ENCODE assay signal across 1 cellular context in the genomic region with DNA sequence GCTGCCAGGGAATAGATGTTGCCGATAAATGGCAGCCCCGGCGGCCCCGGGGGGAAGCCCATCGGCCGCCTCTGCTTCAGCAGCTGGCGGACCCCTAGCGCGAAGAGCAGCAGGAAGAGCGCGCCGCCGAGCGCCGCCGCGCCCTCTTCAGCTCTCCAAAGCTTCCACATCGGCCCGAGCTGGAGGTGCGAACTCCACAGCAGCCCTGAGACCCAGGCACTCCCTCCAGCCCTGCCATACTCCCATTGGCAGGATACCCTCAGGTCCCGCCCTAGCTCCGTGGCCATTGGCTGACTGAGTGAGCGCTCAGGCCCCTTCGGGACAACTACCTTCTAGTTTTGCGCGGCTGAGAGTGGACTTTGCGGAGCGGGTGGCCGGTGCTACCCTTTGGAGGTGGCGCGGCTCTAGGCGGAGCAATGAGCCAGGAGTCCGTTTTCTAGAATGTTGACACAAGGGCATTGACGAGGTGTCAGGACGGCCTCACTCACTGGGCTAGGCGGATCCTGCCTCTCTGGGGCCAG.
A peak's percentile ranks its signal among the peaks of the same experiment; 100 is the strongest.
TF ChIP-seq lines count a peak whose summit lies in the region.

TSS of gene CYP2R1 (minus strand) at position 196 of the 521 bp plus-strand sequence. CDS start at position 170, 26 bp downstream.

TF ChIP-seq in K562, 482 proteins besides CTCF, POLR2A, EP300 and RAD21 (continued from another document and continues in another):
- TF ChIP-seq, protein P1, sequence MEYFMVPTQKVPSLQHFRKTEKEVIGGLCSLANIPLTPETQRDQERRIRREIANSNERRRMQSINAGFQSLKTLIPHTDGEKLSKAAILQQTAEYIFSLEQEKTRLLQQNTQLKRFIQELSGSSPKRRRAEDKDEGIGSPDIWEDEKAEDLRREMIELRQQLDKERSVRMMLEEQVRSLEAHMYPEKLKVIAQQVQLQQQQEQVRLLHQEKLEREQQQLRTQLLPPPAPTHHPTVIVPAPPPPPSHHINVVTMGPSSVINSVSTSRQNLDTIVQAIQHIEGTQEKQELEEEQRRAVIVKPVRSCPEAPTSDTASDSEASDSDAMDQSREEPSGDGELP (CRISPR knock-in tag; IDR thresholded peaks at IDR 0.05; ENCODE audit: borderline replicate concordance) = peak; percentile 45; the same call in 1 of the 2 replicates
- peak; percentile 53 for TF ChIP-seq CXXC5 (CRISPR knock-in tag; IDR thresholded peaks at IDR 0.05)
- no peak for TF ChIP-seq NRF1 (conservative IDR thresholded peaks at IDR 0.05 in 1 of 2, IDR thresholded peaks at IDR 0.05 in 1 of 2)
- TF ChIP-seq ESRRA (IDR thresholded peaks at IDR 0.05; ENCODE audit: borderline replicate concordance, low read depth) = peak; percentile 52; the same call in 1 of the 2 replicates
- TF ChIP-seq RBFOX2 (IDR thresholded peaks at IDR 0.05; ENCODE audit: low read depth, low read length) = peak; percentile 93
- no peak for TF ChIP-seq ZNF785 (CRISPR knock-in tag; IDR thresholded peaks at IDR 0.05)
- TF ChIP-seq BRCA1 (IDR thresholded peaks at IDR 0.05) = no peak
- no peak for TF ChIP-seq BRCA1 (CRISPR knock-in tag; IDR thresholded peaks at IDR 0.05)
- TF ChIP-seq TAF9B (IDR thresholded peaks at IDR 0.05; ENCODE audit: partially characterized antibody) = peak; percentile 45
- TF ChIP-seq GTF2A2 (tag; IDR thresholded peaks at IDR 0.05) = 0 out of 2 replicates have a peak, but pooled peaks have one; percentile 46
- peak; percentile 26; the same call in 1 of the 2 replicates for TF ChIP-seq SMAD4 (CRISPR knock-in tag; conservative IDR thresholded peaks at IDR 0.05)
- TF ChIP-seq ASH1L (IDR thresholded peaks at IDR 0.05; ENCODE audit: borderline replicate concordance, low read depth, partially characterized antibody) = peak; percentile 90
- TF ChIP-seq SP1 (CRISPR knock-in tag; IDR thresholded peaks at IDR 0.05) = peak; percentile 47; the same call in 1 of the 2 replicates
- TF ChIP-seq NR2F6 (CRISPR knock-in tag; IDR thresholded peaks at IDR 0.05) = no peak
- TF ChIP-seq ZNF354B (CRISPR knock-in tag; IDR thresholded peaks at IDR 0.05) = no peak
- TF ChIP-seq, protein P2, sequence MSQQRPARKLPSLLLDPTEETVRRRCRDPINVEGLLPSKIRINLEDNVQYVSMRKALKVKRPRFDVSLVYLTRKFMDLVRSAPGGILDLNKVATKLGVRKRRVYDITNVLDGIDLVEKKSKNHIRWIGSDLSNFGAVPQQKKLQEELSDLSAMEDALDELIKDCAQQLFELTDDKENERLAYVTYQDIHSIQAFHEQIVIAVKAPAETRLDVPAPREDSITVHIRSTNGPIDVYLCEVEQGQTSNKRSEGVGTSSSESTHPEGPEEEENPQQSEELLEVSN (IDR thresholded peaks at IDR 0.05; ENCODE audit: borderline replicate concordance in 1 of 2, extremely low read depth in 1 of 2, insufficient read depth in 1 of 2, insufficient read length in 1 of 2, low read depth in 1 of 2, low read length in 1 of 2, poor library complexity in 1 of 2, severe bottlenecking in 1 of 2) = peak; percentile 86 to 92
- no peak for TF ChIP-seq ZNF140 (CRISPR knock-in tag; IDR thresholded peaks at IDR 0.05)
- TF ChIP-seq U2AF1 (optimal IDR thresholded peaks at IDR 0.05; ENCODE audit: low read depth, low read length) = peak; percentile 24
- TF ChIP-seq RBBP5 (IDR thresholded peaks at IDR 0.05; ENCODE audit: borderline replicate concordance, insufficient read depth, low read length, poor library complexity, severe bottlenecking) = peak; percentile 34
- TF ChIP-seq ZNF586 (CRISPR knock-in tag; conservative IDR thresholded peaks at IDR 0.05) = no peak
- peak; percentile 76 for TF ChIP-seq TOE1 (IDR thresholded peaks at IDR 0.05; ENCODE audit: borderline replicate concordance)
- no peak for TF ChIP-seq TOE1 (CRISPR knock-in tag; IDR thresholded peaks at IDR 0.05; ENCODE audit: borderline replicate concordance, low read depth)
- no peak for TF ChIP-seq E2F3 (CRISPR knock-in tag; IDR thresholded peaks at IDR 0.05)
- TF ChIP-seq, protein P3, sequence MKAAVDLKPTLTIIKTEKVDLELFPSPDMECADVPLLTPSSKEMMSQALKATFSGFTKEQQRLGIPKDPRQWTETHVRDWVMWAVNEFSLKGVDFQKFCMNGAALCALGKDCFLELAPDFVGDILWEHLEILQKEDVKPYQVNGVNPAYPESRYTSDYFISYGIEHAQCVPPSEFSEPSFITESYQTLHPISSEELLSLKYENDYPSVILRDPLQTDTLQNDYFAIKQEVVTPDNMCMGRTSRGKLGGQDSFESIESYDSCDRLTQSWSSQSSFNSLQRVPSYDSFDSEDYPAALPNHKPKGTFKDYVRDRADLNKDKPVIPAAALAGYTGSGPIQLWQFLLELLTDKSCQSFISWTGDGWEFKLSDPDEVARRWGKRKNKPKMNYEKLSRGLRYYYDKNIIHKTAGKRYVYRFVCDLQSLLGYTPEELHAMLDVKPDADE (conservative IDR thresholded peaks at IDR 0.05; ENCODE audit: control insufficient read depth, low read depth, low read length) = no peak
- TF ChIP-seq, protein P4, sequence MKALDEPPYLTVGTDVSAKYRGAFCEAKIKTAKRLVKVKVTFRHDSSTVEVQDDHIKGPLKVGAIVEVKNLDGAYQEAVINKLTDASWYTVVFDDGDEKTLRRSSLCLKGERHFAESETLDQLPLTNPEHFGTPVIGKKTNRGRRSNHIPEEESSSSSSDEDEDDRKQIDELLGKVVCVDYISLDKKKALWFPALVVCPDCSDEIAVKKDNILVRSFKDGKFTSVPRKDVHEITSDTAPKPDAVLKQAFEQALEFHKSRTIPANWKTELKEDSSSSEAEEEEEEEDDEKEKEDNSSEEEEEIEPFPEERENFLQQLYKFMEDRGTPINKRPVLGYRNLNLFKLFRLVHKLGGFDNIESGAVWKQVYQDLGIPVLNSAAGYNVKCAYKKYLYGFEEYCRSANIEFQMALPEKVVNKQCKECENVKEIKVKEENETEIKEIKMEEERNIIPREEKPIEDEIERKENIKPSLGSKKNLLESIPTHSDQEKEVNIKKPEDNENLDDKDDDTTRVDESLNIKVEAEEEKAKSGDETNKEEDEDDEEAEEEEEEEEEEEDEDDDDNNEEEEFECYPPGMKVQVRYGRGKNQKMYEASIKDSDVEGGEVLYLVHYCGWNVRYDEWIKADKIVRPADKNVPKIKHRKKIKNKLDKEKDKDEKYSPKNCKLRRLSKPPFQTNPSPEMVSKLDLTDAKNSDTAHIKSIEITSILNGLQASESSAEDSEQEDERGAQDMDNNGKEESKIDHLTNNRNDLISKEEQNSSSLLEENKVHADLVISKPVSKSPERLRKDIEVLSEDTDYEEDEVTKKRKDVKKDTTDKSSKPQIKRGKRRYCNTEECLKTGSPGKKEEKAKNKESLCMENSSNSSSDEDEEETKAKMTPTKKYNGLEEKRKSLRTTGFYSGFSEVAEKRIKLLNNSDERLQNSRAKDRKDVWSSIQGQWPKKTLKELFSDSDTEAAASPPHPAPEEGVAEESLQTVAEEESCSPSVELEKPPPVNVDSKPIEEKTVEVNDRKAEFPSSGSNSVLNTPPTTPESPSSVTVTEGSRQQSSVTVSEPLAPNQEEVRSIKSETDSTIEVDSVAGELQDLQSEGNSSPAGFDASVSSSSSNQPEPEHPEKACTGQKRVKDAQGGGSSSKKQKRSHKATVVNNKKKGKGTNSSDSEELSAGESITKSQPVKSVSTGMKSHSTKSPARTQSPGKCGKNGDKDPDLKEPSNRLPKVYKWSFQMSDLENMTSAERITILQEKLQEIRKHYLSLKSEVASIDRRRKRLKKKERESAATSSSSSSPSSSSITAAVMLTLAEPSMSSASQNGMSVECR (CRISPR knock-in tag; IDR thresholded peaks at IDR 0.05) = no peak
- peak; percentile 25 to 77; a peak in 3 of 4 replicates for TF ChIP-seq FOXA3 (CRISPR knock-in tag; conservative IDR thresholded peaks at IDR 0.05 in 1 of 2, IDR thresholded peaks at IDR 0.05 in 1 of 2)
- TF ChIP-seq POLR2G (IDR thresholded peaks at IDR 0.05; ENCODE audit: low read depth, low read length) = peak; percentile 87
- TF ChIP-seq, protein P5, sequence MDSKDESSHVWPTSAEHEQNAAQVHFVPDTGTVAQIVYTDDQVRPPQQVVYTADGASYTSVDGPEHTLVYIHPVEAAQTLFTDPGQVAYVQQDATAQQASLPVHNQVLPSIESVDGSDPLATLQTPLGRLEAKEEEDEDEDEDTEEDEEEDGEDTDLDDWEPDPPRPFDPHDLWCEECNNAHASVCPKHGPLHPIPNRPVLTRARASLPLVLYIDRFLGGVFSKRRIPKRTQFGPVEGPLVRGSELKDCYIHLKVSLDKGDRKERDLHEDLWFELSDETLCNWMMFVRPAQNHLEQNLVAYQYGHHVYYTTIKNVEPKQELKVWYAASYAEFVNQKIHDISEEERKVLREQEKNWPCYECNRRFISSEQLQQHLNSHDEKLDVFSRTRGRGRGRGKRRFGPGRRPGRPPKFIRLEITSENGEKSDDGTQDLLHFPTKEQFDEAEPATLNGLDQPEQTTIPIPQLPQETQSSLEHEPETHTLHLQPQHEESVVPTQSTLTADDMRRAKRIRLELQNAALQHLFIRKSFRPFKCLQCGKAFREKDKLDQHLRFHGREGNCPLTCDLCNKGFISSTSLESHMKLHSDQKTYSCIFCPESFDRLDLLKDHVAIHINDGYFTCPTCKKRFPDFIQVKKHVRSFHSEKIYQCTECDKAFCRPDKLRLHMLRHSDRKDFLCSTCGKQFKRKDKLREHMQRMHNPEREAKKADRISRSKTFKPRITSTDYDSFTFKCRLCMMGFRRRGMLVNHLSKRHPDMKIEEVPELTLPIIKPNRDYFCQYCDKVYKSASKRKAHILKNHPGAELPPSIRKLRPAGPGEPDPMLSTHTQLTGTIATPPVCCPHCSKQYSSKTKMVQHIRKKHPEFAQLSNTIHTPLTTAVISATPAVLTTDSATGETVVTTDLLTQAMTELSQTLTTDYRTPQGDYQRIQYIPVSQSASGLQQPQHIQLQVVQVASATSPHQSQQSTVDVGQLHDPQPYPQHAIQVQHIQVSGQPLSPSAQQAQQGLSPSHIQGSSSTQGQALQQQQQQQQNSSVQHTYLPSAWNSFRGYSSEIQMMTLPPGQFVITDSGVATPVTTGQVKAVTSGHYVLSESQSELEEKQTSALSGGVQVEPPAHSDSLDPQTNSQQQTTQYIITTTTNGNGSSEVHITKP (IDR thresholded peaks at IDR 0.05; ENCODE audit: partially characterized antibody) = peak; percentile 24
- no peak for TF ChIP-seq PHTF2 (CRISPR knock-in tag; IDR thresholded peaks at IDR 0.05)
- no peak for TF ChIP-seq CHD4 (IDR thresholded peaks at IDR 0.05; ENCODE audit: insufficient read depth, insufficient replicate concordance, low read depth, low read length, poor library complexity, severe bottlenecking)
- peak; percentile 78; the same call in 1 of the 2 replicates for TF ChIP-seq ZNF589 (CRISPR knock-in tag; IDR thresholded peaks at IDR 0.05; ENCODE audit: low read depth)
- 0 out of 2 replicates have a peak, but pooled peaks have one; percentile 27 for TF ChIP-seq TRIM28 (IDR thresholded peaks at IDR 0.05)
- TF ChIP-seq MBD2 (IDR thresholded peaks at IDR 0.05; ENCODE audit: borderline replicate concordance, low read depth) = peak; percentile 94
- TF ChIP-seq, protein P6, sequence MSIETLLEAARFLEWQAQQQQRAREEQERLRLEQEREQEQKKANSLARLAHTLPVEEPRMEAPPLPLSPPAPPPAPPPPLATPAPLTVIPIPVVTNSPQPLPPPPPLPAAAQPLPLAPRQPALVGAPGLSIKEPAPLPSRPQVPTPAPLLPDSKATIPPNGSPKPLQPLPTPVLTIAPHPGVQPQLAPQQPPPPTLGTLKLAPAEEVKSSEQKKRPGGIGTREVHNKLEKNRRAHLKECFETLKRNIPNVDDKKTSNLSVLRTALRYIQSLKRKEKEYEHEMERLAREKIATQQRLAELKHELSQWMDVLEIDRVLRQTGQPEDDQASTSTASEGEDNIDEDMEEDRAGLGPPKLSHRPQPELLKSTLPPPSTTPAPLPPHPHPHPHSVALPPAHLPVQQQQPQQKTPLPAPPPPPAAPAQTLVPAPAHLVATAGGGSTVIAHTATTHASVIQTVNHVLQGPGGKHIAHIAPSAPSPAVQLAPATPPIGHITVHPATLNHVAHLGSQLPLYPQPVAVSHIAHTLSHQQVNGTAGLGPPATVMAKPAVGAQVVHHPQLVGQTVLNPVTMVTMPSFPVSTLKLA (conservative IDR thresholded peaks at IDR 0.05) = peak in 1 of 2 experiments; percentile 47; a peak in 1 of 4 replicates
- TF ChIP-seq PBX2 (CRISPR knock-in tag; IDR thresholded peaks at IDR 0.05; ENCODE audit: low read depth) = peak; percentile 58; the same call in 1 of the 2 replicates
- peak; percentile 95 for TF ChIP-seq PBX2 (tag; conservative IDR thresholded peaks at IDR 0.05; ENCODE audit: low read depth)
- TF ChIP-seq, protein P7, sequence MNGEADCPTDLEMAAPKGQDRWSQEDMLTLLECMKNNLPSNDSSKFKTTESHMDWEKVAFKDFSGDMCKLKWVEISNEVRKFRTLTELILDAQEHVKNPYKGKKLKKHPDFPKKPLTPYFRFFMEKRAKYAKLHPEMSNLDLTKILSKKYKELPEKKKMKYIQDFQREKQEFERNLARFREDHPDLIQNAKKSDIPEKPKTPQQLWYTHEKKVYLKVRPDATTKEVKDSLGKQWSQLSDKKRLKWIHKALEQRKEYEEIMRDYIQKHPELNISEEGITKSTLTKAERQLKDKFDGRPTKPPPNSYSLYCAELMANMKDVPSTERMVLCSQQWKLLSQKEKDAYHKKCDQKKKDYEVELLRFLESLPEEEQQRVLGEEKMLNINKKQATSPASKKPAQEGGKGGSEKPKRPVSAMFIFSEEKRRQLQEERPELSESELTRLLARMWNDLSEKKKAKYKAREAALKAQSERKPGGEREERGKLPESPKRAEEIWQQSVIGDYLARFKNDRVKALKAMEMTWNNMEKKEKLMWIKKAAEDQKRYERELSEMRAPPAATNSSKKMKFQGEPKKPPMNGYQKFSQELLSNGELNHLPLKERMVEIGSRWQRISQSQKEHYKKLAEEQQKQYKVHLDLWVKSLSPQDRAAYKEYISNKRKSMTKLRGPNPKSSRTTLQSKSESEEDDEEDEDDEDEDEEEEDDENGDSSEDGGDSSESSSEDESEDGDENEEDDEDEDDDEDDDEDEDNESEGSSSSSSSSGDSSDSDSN (IDR thresholded peaks at IDR 0.05; ENCODE audit: borderline replicate concordance in 1 of 2, low read depth in 2 of 2, low read length in 2 of 2) = 0 out of 4 replicates have a peak, but pooled peaks of 1 of the 2 experiments have one; percentile 74
- TF ChIP-seq CSDE1 (IDR thresholded peaks at IDR 0.05) = no peak
- peak; percentile 84; the same call in 1 of the 2 replicates for TF ChIP-seq NBN (IDR thresholded peaks at IDR 0.05; ENCODE audit: low read depth)
- TF ChIP-seq FOXK2 (conservative IDR thresholded peaks at IDR 0.05 in 1 of 2, IDR thresholded peaks at IDR 0.05 in 1 of 2; ENCODE audit: low read depth in 2 of 2) = no peak; a peak in 1 of 4 replicates
- no peak for TF ChIP-seq ATF1 (CRISPR knock-in tag; IDR thresholded peaks at IDR 0.05)
- TF ChIP-seq ATF1 (tag; IDR thresholded peaks at IDR 0.05) = peak; percentile 60
